ENCODE assay signal across 15 cellular contexts in genomic region chr6:33985333-33985751, GRCh38.
"Had no signal": no experiment of that assay in that cellular context is flagged by ENCODE, and none has a peak within 500 bp of the region (broad histone marks: within the 10 kb centered on the region; RNA-seq: fewer than 3 reads in every experiment).

No MANE protein-coding gene starts in this region.

- H3K4me3 Mint-ChIP-seq: activated T-cell treated with anti-CD3 and anti-CD28 coated beads, Interleukin-2, amount 50 U/mL, for 4 hours; mesothelial cell of epicardium; stimulated activated memory B cell treated with anti-CD40 and anti-IgM and Interleukin-4, amounts not matched to agents 10 μg/mL and 1 μg/mL and 100 μg/mL, for 72 hours had no signal

- H3K4me3 ChIP-seq: cardiac muscle cell, esophagus squamous epithelium, tibial nerve had no signal

- H3K27me3 ChIP-seq: cardiac muscle cell, neutrophil had no signal

- H3K27ac Mint-ChIP-seq: activated naive CD4-positive, alpha-beta T cell treated with anti-CD3 and anti-CD28 coated beads, Interleukin-2, amount 50 U/mL, for 72 hours; mesothelial cell of epicardium; stimulated activated memory B cell treated with anti-CD40 and anti-IgM and Interleukin-4, amounts not matched to agents 10 μg/mL and 1 μg/mL and 100 μg/mL, for 72 hours had no signal

- H3K9me3 Mint-ChIP-seq: activated naive CD4-positive, alpha-beta T cell treated with anti-CD3 and anti-CD28 coated beads, Interleukin-2, amount 50 U/mL, for 72 hours; activated T-cell treated with anti-CD3 and anti-CD28 coated beads, Interleukin-2, amount 50 U/mL, for 4 hours; stimulated activated memory B cell treated with anti-CD40 and anti-IgM and Interleukin-4, amounts not matched to agents 10 μg/mL and 1 μg/mL and 100 μg/mL, for 72 hours had no signal

- H3K36me3 Mint-ChIP-seq: activated naive CD4-positive, alpha-beta T cell treated with anti-CD3 and anti-CD28 coated beads, Interleukin-2, amount 50 U/mL, for 72 hours; stimulated activated memory B cell treated with anti-CD40 and anti-IgM and Interleukin-4, amounts not matched to agents 10 μg/mL and 1 μg/mL and 100 μg/mL, for 72 hours had no signal

- H3K4me1 ChIP-seq: tibial nerve had no signal

- H3K9me3 ChIP-seq: esophagus squamous epithelium, neutrophil had no signal

- DNase-seq: activated CD4-positive, alpha-beta T cell treated with anti-CD3 and anti-CD28 coated beads for 1 hour; activated CD4-positive, alpha-beta T cell treated with anti-CD3 and anti-CD28 coated beads, Interleukin-2, amount 50 U/mL, for 4 hours; activated T-cell treated with anti-CD3 and anti-CD28 coated beads, Interleukin-2, amount 50 U/mL, for 4 hours; effector CD4-positive, alpha-beta T cell; esophagus squamous epithelium; kidney glomerular epithelial cell; retina; stimulated activated CD4-positive, alpha-beta T cell treated with anti-CD3 and anti-CD28 coated beads, Interleukin-2, amount 100 ng/mL, for 48 hours; SW 1271 had no signal

- H3K27ac ChIP-seq: cardiac muscle cell, esophagus squamous epithelium, neutrophil, tibial nerve had no signal

- H3K4me1 Mint-ChIP-seq: stimulated activated memory B cell treated with anti-CD40 and anti-IgM and Interleukin-4, amounts not matched to agents 10 μg/mL and 1 μg/mL and 100 μg/mL, for 72 hours had no signal

- H3K36me3 ChIP-seq: cardiac muscle cell, esophagus squamous epithelium, neutrophil, tibial nerve had no signal

- ATAC-seq: activated naive CD4-positive, alpha-beta T cell treated with anti-CD3 and anti-CD28 coated beads, Interleukin-2, amount 50 U/mL, for 72 hours; activated T-cell treated with anti-CD3 and anti-CD28 coated beads, Interleukin-2, amount 50 U/mL, for 4 hours; stimulated activated memory B cell treated with anti-CD40 and anti-IgM and Interleukin-4, amounts not matched to agents 10 μg/mL and 1 μg/mL and 100 μg/mL, for 72 hours had no signal
